In the genomic region with DNA sequence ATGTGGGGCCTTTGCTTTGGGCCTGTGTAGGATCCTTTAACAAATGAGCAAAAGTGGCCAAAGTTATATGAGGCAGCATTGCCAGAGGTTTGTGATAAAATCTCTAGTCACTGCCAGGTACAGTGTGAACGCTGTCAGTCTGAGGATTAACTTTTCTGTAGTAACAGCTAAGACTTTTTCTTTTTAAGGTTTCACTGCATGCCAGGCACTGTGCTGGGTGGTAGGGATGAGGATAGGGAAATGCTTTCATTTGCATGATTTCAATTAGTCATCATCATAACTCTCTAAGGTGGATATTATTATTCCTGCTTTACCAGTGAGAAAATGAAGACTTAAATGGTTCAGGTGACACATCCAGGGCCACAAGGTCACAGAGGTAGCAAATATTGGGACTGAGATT, we compare ENCODE assay signal across 20 cellular contexts.
DNase-seq lines count a peak whose midpoint lies in the region; ATAC-seq and TF ChIP-seq lines count a peak whose summit lies in the region.
"Had no signal": no experiment of that assay in that cellular context is flagged by ENCODE, and none has a peak within 500 bp of the region (broad histone marks: within the 10 kb centered on the region; RNA-seq: fewer than 3 reads in every experiment).

No MANE protein-coding gene starts in this region.

- WGBS in mammary epithelial cell (ENCODE audit: low coverage, missing lambda C conversion rate): 6% methylated on average over 1 of the region's 1 CpG

- H3K4me1 ChIP-seq in mammary epithelial cell (ENCODE audit: insufficient read depth, low read length) (no peaks in the 10 kb centered on the region), foreskin keratinocyte (no peaks in the 10 kb centered on the region)
- no peaks in the 10 kb centered on the region for H3K4me1 ChIP-seq in CD8-positive, alpha-beta memory T cell (ENCODE audit: insufficient read depth, low read length)
- H3K4me1 ChIP-seq: BLaER1 had no signal

- no TSS peak for BruUV-seq in mammary epithelial cell (replicated peaks; lab: Mats Ljungman, UMichigan)

- H3K27ac ChIP-seq in mammary epithelial cell (ENCODE audit: insufficient read depth, low read depth, low read length) (no peak overlapping the region), foreskin keratinocyte (no peak overlapping the region)
- H3K27ac ChIP-seq in CD8-positive, alpha-beta memory T cell (ENCODE audit: low read depth, low read length): no peak overlapping the region
- H3K27ac ChIP-seq: 22Rv1, BLaER1, C4-2B, GM23248 had no signal

- in situ Hi-C loops in T47D (cut with HindIII; ENCODE audit: low pct_unique_long_range_greater_than_20kb, low sequenced_read_pairs) (no loop called here), mammary epithelial cell (cut with MboI; ENCODE audit: low sequenced_read_pairs in 2 of 2) (no loop called here)

- CTCF ChIA-PET in mammary epithelial cell (lab: Charles Lee; ENCODE audit: low non-redundant PET): no interaction called here
- CTCF ChIA-PET in CD8-positive, alpha-beta memory T cell (lab: Charles Lee): no interaction called here

- H3K4me1 Mint-ChIP-seq in CD8-positive, alpha-beta memory T cell: no peaks in the 10 kb centered on the region
- H3K4me1 Mint-ChIP-seq: B cell; CD4-positive, CD25-positive, alpha-beta regulatory T cell had no signal

- no peak overlapping the region for H3K9ac ChIP-seq in mammary epithelial cell (ENCODE audit: insufficient read depth, low read length)
- H3K9ac ChIP-seq: BLaER1, GM23248 had no signal

- H3K4me2 ChIP-seq in mammary epithelial cell (ENCODE audit: insufficient read depth, low read depth, low read length): no peak overlapping the region
- H3K4me2 ChIP-seq: BLaER1 had no signal

- H3K36me3 Mint-ChIP-seq in CD8-positive, alpha-beta memory T cell: no peaks in the 10 kb centered on the region
- H3K36me3 Mint-ChIP-seq: CD8-positive, alpha-beta T cell had no signal

- intact Hi-C loops in mammary epithelial cell (cut with micrococcal nuclease): no loop called here
- intact Hi-C loops in sciatic nerve (cut with DNase I): no loop called here

- no peak overlapping the region for H3K4me3 Mint-ChIP-seq in CD8-positive, alpha-beta memory T cell
- H3K4me3 Mint-ChIP-seq: B cell; CD4-positive, CD25-positive, alpha-beta regulatory T cell; CD8-positive, alpha-beta T cell had no signal

- no peak overlapping the region for H3K4me3 ChIP-seq in mammary epithelial cell (replicated peaks in 1 of 3; ENCODE audit: insufficient read depth in 1 of 3, low read depth in 2 of 3, low read length in 3 of 3)
- H3K4me3 ChIP-seq in CD8-positive, alpha-beta memory T cell (ENCODE audit: low read length): no peak overlapping the region
- H3K4me3 ChIP-seq: BLaER1, GM12878, GM23248 had no signal

- no peaks in the 10 kb centered on the region for H3K9me3 ChIP-seq in mammary epithelial cell (replicated peaks; ENCODE audit: insufficient read depth, low read length)
- H3K9me3 ChIP-seq in CD8-positive, alpha-beta memory T cell (ENCODE audit: low read length): no peaks in the 10 kb centered on the region

- H3K27ac Mint-ChIP-seq in CD8-positive, alpha-beta memory T cell: no peak overlapping the region
- H3K27ac Mint-ChIP-seq: B cell; CD4-positive, CD25-positive, alpha-beta regulatory T cell; CD8-positive, alpha-beta T cell had no signal

- peak; percentile 71 for ATAC-seq in foreskin keratinocyte
- peak; percentile 24 for ATAC-seq in sciatic nerve
- no peak for ATAC-seq in GM21423 (IDR thresholded peaks at IDR 0.05; ENCODE audit: unreplicated experiment)
- no peak for ATAC-seq in GM21619 (IDR thresholded peaks at IDR 0.05; ENCODE audit: unreplicated experiment)
- no peak for ATAC-seq in HG03135 (IDR thresholded peaks at IDR 0.05; ENCODE audit: unreplicated experiment)
- ATAC-seq: CD8-positive, alpha-beta T cell; GM12878 had no signal

- H3K9me3 Mint-ChIP-seq in CD8-positive, alpha-beta memory T cell: peaks cover 0 to 2% (median under 1%) of the 10 kb centered on the region in 5 donors
- H3K9me3 Mint-ChIP-seq: CD8-positive, alpha-beta T cell had no signal

- dilution Hi-C loops in mammary epithelial cell (cut with HindIII; ENCODE audit: low sequenced_read_pairs): no loop called here

- no peaks in the 10 kb centered on the region for H3K27me3 Mint-ChIP-seq in CD8-positive, alpha-beta memory T cell
- H3K27me3 Mint-ChIP-seq: CD4-positive, CD25-positive, alpha-beta regulatory T cell had no signal

- H3K36me3 ChIP-seq in mammary epithelial cell (ENCODE audit: insufficient read depth, low read length): no peaks in the 10 kb centered on the region
- no peaks in the 10 kb centered on the region for H3K36me3 ChIP-seq in CD8-positive, alpha-beta memory T cell (ENCODE audit: insufficient read depth, low read length)
- H3K36me3 ChIP-seq: BLaER1 had no signal

- H4K20me1 ChIP-seq in mammary epithelial cell (ENCODE audit: insufficient read depth, low read length): no peaks in the 10 kb centered on the region
- H4K20me1 ChIP-seq: BLaER1 had no signal

- H2AFZ ChIP-seq in mammary epithelial cell (ENCODE audit: low read depth, low read length): no peak overlapping the region
- H2AFZ ChIP-seq: GM23248 had no signal

- DNase-seq in T47D (ENCODE audit: low read depth in 1 of 2, low spot score in 1 of 2): peak; percentile 37 to 41
- no peak for DNase-seq in mammary epithelial cell
- no peak for DNase-seq in foreskin keratinocyte
- no peak for DNase-seq in sciatic nerve (ENCODE audit: low spot score)
- DNase-seq in CD8-positive, alpha-beta memory T cell: no peak
- DNase-seq: CD4-positive, CD25-positive, alpha-beta regulatory T cell; CD8-positive, alpha-beta T cell; DMS 273 treated with DMSO at 0.1 percent for 48 hours; DMS79; GDM1; GM23248; H7 had no signal

- H3K79me2 ChIP-seq in mammary epithelial cell (ENCODE audit: insufficient read depth, low read length): no peaks in the 10 kb centered on the region

- POLR2A ChIA-PET in CD8-positive, alpha-beta memory T cell (lab: Charles Lee): no interaction called here

- H3K27me3 ChIP-seq in mammary epithelial cell (ENCODE audit: insufficient read depth, low read length): no peaks in the 10 kb centered on the region
- no peaks in the 10 kb centered on the region for H3K27me3 ChIP-seq in foreskin keratinocyte
- no peaks in the 10 kb centered on the region for H3K27me3 ChIP-seq in CD8-positive, alpha-beta memory T cell (ENCODE audit: insufficient read depth, low read length, poor library complexity, severe bottlenecking)
- H3K27me3 ChIP-seq: BLaER1 had no signal

- no peak for TF ChIP-seq CTCF in mammary epithelial cell (conservative IDR thresholded peaks at IDR 0.05 in 1 of 2, IDR thresholded peaks at IDR 0.05 in 1 of 2; ENCODE audit: extremely low read depth in 1 of 2, insufficient read depth in 1 of 2, low read depth in 1 of 2, low read length in 2 of 2)
- no peak for TF ChIP-seq CTCF in foreskin keratinocyte (conservative IDR thresholded peaks at IDR 0.05)

Comparison
In these comparisons a context has a peak if more than half of its experiments do, and no peak if none do; other contexts are left out.
1. DNase-seq: peak in T47D (2 of 2); none in mammary epithelial cell (single experiment), foreskin keratinocyte (0 of 2), sciatic nerve (single experiment) and CD8-positive, alpha-beta memory T cell (0 of 5).
2. ATAC-seq: peak in foreskin keratinocyte (single experiment) and sciatic nerve (single experiment); none in GM21423 (single experiment), GM21619 (single experiment) and HG03135 (single experiment).